Comparison of ENCODE assay signal across 21 cellular contexts in genomic region chr13:25932353-25932752, GRCh38.
"Had no signal": no experiment of that assay in that cellular context is flagged by ENCODE, and none has a peak within 500 bp of the region (broad histone marks: within the 10 kb centered on the region; RNA-seq: fewer than 3 reads in every experiment).

No MANE protein-coding gene starts in this region.

- H3K27ac Mint-ChIP-seq: activated CD8-positive, alpha-beta T cell treated with anti-CD3 and anti-CD28 coated beads for 36 hours; activated naive CD4-positive, alpha-beta T cell treated with anti-CD3 and anti-CD28 coated beads, Interleukin-2, amount 10 ng/mL, durations not matched to agents 7 days and 5 days; activated naive CD8-positive, alpha-beta T cell treated with anti-CD3 and anti-CD28 coated beads for 36 hours; activated T-cell treated with anti-CD3 and anti-CD28 coated beads, Interleukin-2, amount 50 U/mL, for 72 hours; activated T-helper 2 cell treated with anti-CD3 and anti-CD28 coated beads, Interferon-gamma antibody, Interleukin-2, Interleukin-4, amounts not matched to agents 10 μg/mL and 5 μg/mL and 100 μg/mL, durations not matched to agents 14 hours and 24 hours and 36 hours; T-helper 1 cell treated with Interleukin-12 subunit alpha and Interleukin-12 subunit beta and Interleukin-4 antibody, amounts not matched to agents 30 μg/mL and 1 μg/mL, for 36 hours had no signal

- DNase-seq: activated CD4-positive, alpha-beta T cell treated with anti-CD3 and anti-CD28 coated beads for 4 hours; activated CD8-positive, alpha-beta memory T cell treated with anti-CD3 and anti-CD28 coated beads, Interleukin-2, amount 50 U/mL, for 4 hours; activated CD8-positive, alpha-beta T cell treated with anti-CD3 and anti-CD28 coated beads for 36 hours; activated gamma-delta T cell treated with Interleukin-2 at 50 U/mL for 16 hours; activated naive CD4-positive, alpha-beta T cell treated with anti-CD3 and anti-CD28 coated beads, Interleukin-2, amount 10 ng/mL, durations not matched to agents 7 days and 5 days; activated naive CD8-positive, alpha-beta T cell treated with anti-CD3 and anti-CD28 coated beads for 36 hours; activated T-cell treated with anti-CD3 and anti-CD28 coated beads, Interleukin-2, amount 50 U/mL, for 72 hours; cerebellar nuclear complex; MG63; MV-4-11; NCI-H1092 treated with DMSO at 0.1 percent for 48 hours; NCI-H1436 treated with DMSO at 0.1 percent for 48 hours; NCI-H187; NCI-H2081 treated with DMSO at 0.1 percent for 48 hours; NCI-H510A treated with DMSO at 0.1 percent for 48 hours; NCI-H774; PC-9; SHP77 treated with DMSO at 0.1 percent for 48 hours had no signal

- H3K4me1 Mint-ChIP-seq: activated naive CD4-positive, alpha-beta T cell treated with anti-CD3 and anti-CD28 coated beads, Interleukin-2, amount 10 ng/mL, durations not matched to agents 7 days and 5 days; activated naive CD8-positive, alpha-beta T cell treated with anti-CD3 and anti-CD28 coated beads for 36 hours had no signal

- H3K9me3 Mint-ChIP-seq: activated CD8-positive, alpha-beta T cell treated with anti-CD3 and anti-CD28 coated beads for 36 hours; activated naive CD4-positive, alpha-beta T cell treated with anti-CD3 and anti-CD28 coated beads, Interleukin-2, amount 10 ng/mL, durations not matched to agents 7 days and 5 days; activated naive CD8-positive, alpha-beta T cell treated with anti-CD3 and anti-CD28 coated beads for 36 hours; activated T-cell treated with anti-CD3 and anti-CD28 coated beads, Interleukin-2, amount 50 U/mL, for 72 hours; activated T-helper 2 cell treated with anti-CD3 and anti-CD28 coated beads, Interferon-gamma antibody, Interleukin-2, Interleukin-4, amounts not matched to agents 10 μg/mL and 5 μg/mL and 100 μg/mL, durations not matched to agents 14 hours and 24 hours and 36 hours; T-helper 1 cell treated with Interleukin-12 subunit alpha and Interleukin-12 subunit beta and Interleukin-4 antibody, amounts not matched to agents 30 μg/mL and 1 μg/mL, for 36 hours had no signal

- H3K27ac ChIP-seq: KMS-11, PC-9 had no signal

- H3K4me3 ChIP-seq: MG63, PC-9 had no signal

- H3K36me3 Mint-ChIP-seq: activated naive CD4-positive, alpha-beta T cell treated with anti-CD3 and anti-CD28 coated beads, Interleukin-2, amount 10 ng/mL, durations not matched to agents 7 days and 5 days; activated naive CD8-positive, alpha-beta T cell treated with anti-CD3 and anti-CD28 coated beads for 36 hours had no signal

- H3K4me2 ChIP-seq: KMS-11, PC-9 had no signal

- H3K9me3 ChIP-seq: MG63 had no signal

- H3K4me3 Mint-ChIP-seq: activated CD8-positive, alpha-beta T cell treated with anti-CD3 and anti-CD28 coated beads for 36 hours; activated naive CD4-positive, alpha-beta T cell treated with anti-CD3 and anti-CD28 coated beads, Interleukin-2, amount 10 ng/mL, durations not matched to agents 7 days and 5 days; activated naive CD8-positive, alpha-beta T cell treated with anti-CD3 and anti-CD28 coated beads for 36 hours; activated T-cell treated with anti-CD3 and anti-CD28 coated beads, Interleukin-2, amount 50 U/mL, for 72 hours; T-helper 1 cell treated with Interleukin-12 subunit alpha and Interleukin-12 subunit beta and Interleukin-4 antibody, amounts not matched to agents 30 μg/mL and 1 μg/mL, for 36 hours had no signal

- H2AFZ ChIP-seq: PC-9 had no signal

- H3K36me3 ChIP-seq: MG63 had no signal

- H3K9ac ChIP-seq: KMS-11 had no signal
